In the genomic region with DNA sequence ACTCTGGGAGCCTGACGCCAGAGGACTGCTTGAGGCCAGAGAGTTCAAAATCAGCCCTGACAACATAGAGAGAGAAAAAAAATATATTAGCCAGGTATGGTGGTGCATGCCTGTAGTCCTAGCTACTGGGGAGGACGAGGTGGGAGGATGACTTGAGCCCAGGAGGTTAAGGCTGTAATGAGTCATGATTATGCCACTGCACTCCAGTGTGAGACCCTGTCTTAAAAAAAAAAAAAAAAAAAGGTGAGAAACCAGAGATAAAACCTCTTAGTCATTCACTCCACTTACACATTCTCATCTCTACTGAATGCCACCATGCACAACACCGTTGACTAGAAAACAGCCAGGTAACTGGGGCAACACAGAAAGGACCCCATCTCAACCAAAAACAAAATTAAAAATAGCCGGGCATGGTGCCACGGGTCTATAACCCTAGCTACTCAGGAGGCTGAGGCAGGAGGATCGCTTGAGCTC, we compare ENCODE assay signal across 10 cellular contexts.
DNase-seq lines count a peak whose midpoint lies in the region; ATAC-seq and TF ChIP-seq lines count a peak whose summit lies in the region.
"Had no signal": no experiment of that assay in that cellular context is flagged by ENCODE, and none has a peak within 500 bp of the region (broad histone marks: within the 10 kb centered on the region; RNA-seq: fewer than 3 reads in every experiment).

No MANE protein-coding gene starts in this region.

- POLR2A ChIA-PET in MCF 10A (lab: Yijun Ruan, JAX): no interaction called here
- POLR2A ChIA-PET in T-cell (lab: Charles Lee): interaction anchor here (0.6 to 0.9 kb wide), 4 partner anchors 30 to 291 kb away, joined by 3 to 5 read pairs (median 3); no protein-coding TSS in a partner anchor

- whole genome bisulfite sequencing in esophagus squamous epithelium, 2 donors: 74% methylated on average over 6 of the region's 6 CpGs

- H3K4me3 ChIP-seq in breast epithelium (no peak overlapping the region), fibroblast of mammary gland (ENCODE audit: control insufficient read depth, low read depth, low read length) (no peak overlapping the region), vagina (no peak overlapping the region), esophagus squamous epithelium (no peak overlapping the region)

- H3K4me1 Mint-ChIP-seq in MCF 10A (ENCODE audit: insufficient read depth, unreplicated experiment): peaks cover 9% of the 10 kb centered on the region
- peaks cover 5 to 22% (median 9%) of the 10 kb centered on the region in 3 donors for H3K4me1 Mint-ChIP-seq in T-cell

- H3K4me3 Mint-ChIP-seq in MCF 10A (ENCODE audit: unreplicated experiment): no peak overlapping the region
- no peak overlapping the region for H3K4me3 Mint-ChIP-seq in T-cell

- intact Hi-C loops in MCF 10A (cut with micrococcal nuclease): no loop called here
- intact Hi-C loops in breast epithelium (cut with DNase I; ENCODE audit: low total_unique reads): no loop called here
- intact Hi-C loops in vagina (cut with DNase I): no loop called here
- intact Hi-C loops in esophagus squamous epithelium (cut with DNase I): no loop called here

- TF ChIP-seq CTCF in MCF 10A (IDR thresholded peaks at IDR 0.05; ENCODE audit: unreplicated experiment): no peak
- TF ChIP-seq CTCF in breast epithelium (IDR thresholded peaks at IDR 0.05): no peak
- no peak for TF ChIP-seq CTCF in fibroblast of mammary gland (conservative IDR thresholded peaks at IDR 0.05; ENCODE audit: control insufficient read depth, insufficient read depth, low read depth, low read length)
- TF ChIP-seq CTCF in vagina (IDR thresholded peaks at IDR 0.05): no peak
- TF ChIP-seq CTCF in esophagus squamous epithelium (IDR thresholded peaks at IDR 0.05): no peak

- ATAC-seq in T-cell (replicated peaks in 1 of 4): peak in 2 of 4 experiments; percentile 32 to 71

- H3K27ac ChIP-seq in breast epithelium (peak overlapping the region in 1 of 2 donors; percentile 3), vagina (peak overlapping the region; percentile 77), esophagus squamous epithelium (peak overlapping the region in 2 of 4 donors; percentile 61 to 77)
- H3K27ac ChIP-seq: VCaP had no signal

- no TSS peak for BruUV-seq in MCF 10A (replicated peaks; lab: Mats Ljungman, UMichigan)

- TF ChIP-seq POLR2A in breast epithelium (IDR thresholded peaks at IDR 0.05) (no peak), vagina (IDR thresholded peaks at IDR 0.05) (no peak), esophagus squamous epithelium (IDR thresholded peaks at IDR 0.05) (no peak)

- H3K27me3 ChIP-seq in breast epithelium: no peaks in the 10 kb centered on the region
- no peaks in the 10 kb centered on the region for H3K27me3 ChIP-seq in vagina
- H3K27me3 ChIP-seq in esophagus squamous epithelium: no peaks in the 10 kb centered on the region

- H3K36me3 ChIP-seq in breast epithelium (no peaks in the 10 kb centered on the region), vagina (peaks cover 0 to 28% of the 10 kb centered on the region in 2 donors), esophagus squamous epithelium (peaks cover 3 to 65% (median 5%) of the 10 kb centered on the region in 3 donors)

- H3K9me3 ChIP-seq in breast epithelium (no peaks in the 10 kb centered on the region), vagina (no peaks in the 10 kb centered on the region), esophagus squamous epithelium (no peaks in the 10 kb centered on the region)

- CTCF ChIA-PET in MCF 10A (lab: Yijun Ruan, JAX): interaction anchor here (0.6 to 0.7 kb wide), 3 partner anchors 110 to 1796 kb away, joined by 3 read pairs; no protein-coding TSS in a partner anchor
- CTCF ChIA-PET in T-cell (lab: Charles Lee): interaction anchor here in 1 of 2 donors (0.6 kb wide), 1 partner anchor 228 kb away, joined by 4 read pairs; no protein-coding TSS in a partner anchor

- H3K9me3 Mint-ChIP-seq in MCF 10A (ENCODE audit: unreplicated experiment): no peaks in the 10 kb centered on the region
- no peaks in the 10 kb centered on the region for H3K9me3 Mint-ChIP-seq in T-cell

- H3K27me3 Mint-ChIP-seq in MCF 10A (ENCODE audit: insufficient read depth, unreplicated experiment): no peaks in the 10 kb centered on the region
- H3K27me3 Mint-ChIP-seq in T-cell: no peaks in the 10 kb centered on the region

- peaks cover 0 to 3% of the 10 kb centered on the region in 2 donors for H3K4me1 ChIP-seq in breast epithelium
- H3K4me1 ChIP-seq in vagina: peaks cover 38% of the 10 kb centered on the region
- H3K4me1 ChIP-seq in esophagus squamous epithelium: peaks cover 3 to 42% (median 8%) of the 10 kb centered on the region in 3 donors

- H3K36me3 Mint-ChIP-seq in MCF 10A (ENCODE audit: insufficient read depth, unreplicated experiment): peaks cover 60% of the 10 kb centered on the region
- peaks cover 41% of the 10 kb centered on the region for H3K36me3 Mint-ChIP-seq in T-cell

- DNase-seq in MCF 10A (ENCODE audit: unreplicated experiment) (peak; percentile 24), breast epithelium (ENCODE audit: low spot score in 2 of 2) (no peak), T-cell (peak in 2 of 34 experiments; percentile 10 to 26), fibroblast of mammary gland (ENCODE audit: low read depth) (peak; percentile 33), vagina (ENCODE audit: extremely low spot score in 2 of 2) (no peak), NCI-H1092 treated with DMSO at 0.1 percent for 48 hours (lab: John Stamatoyannopoulos, UW) (no peak), esophagus squamous epithelium (lab: John Stamatoyannopoulos, UW) (no peak), GF-D8 (lab: John Stamatoyannopoulos, UW) (no peak)
- DNase-seq: NCI-H510A treated with DMSO at 0.1 percent for 48 hours had no signal

- H3K27ac Mint-ChIP-seq in MCF 10A (ENCODE audit: low read depth, unreplicated experiment) (peak overlapping the region; percentile 39), T-cell (peak overlapping the region; percentile 52 to 58)

Comparison
In these comparisons a context has a peak if more than half of its experiments do, and no peak if none do; other contexts are left out.
1. DNase-seq: peak in MCF 10A (single experiment) and fibroblast of mammary gland (single experiment); none in breast epithelium (0 of 2), vagina (0 of 2), NCI-H1092 treated with DMSO at 0.1 percent for 48 hours (single experiment), esophagus squamous epithelium (single experiment) and GF-D8 (single experiment).